Comparison of ENCODE assay signal across 8 cellular contexts in genomic region chr3:157201648-157202278, GRCh38. TPM values are rescaled to one million over a fixed set of nuclear protein-coding genes. Genes with fewer than 3 reads are reported as not detected.
DNase-seq lines count a peak whose midpoint lies in the region; ATAC-seq and TF ChIP-seq lines count a peak whose summit lies in the region.

No MANE protein-coding gene starts in this region.

- no peaks in the 10 kb centered on the region; the same call in 1 of the 2 replicates for H3K4me1 ChIP-seq in MM.1S (ENCODE audit: low read length)

- no peaks in the 10 kb centered on the region for H3K9me2 ChIP-seq in MM.1S (replicated peaks; ENCODE audit: insufficient read depth, low read length)

- H3K4me2 ChIP-seq in MM.1S (ENCODE audit: low read depth, low read length): no peak overlapping the region

- no peak overlapping the region for H2AFZ ChIP-seq in MM.1S (ENCODE audit: low read length)

- ATAC-seq in GM21528 (IDR thresholded peaks at IDR 0.05; ENCODE audit: low FRiP score, unreplicated experiment) (peak; percentile 77), HG03045 (IDR thresholded peaks at IDR 0.05; ENCODE audit: unreplicated experiment) (no peak)

- H4K20me1 ChIP-seq in MM.1S (ENCODE audit: insufficient read depth, low read length): no peaks in the 10 kb centered on the region

- no peaks in the 10 kb centered on the region for H3K79me2 ChIP-seq in MM.1S (ENCODE audit: low read length)

- no peak overlapping the region for H3K9ac ChIP-seq in MM.1S (ENCODE audit: low read length)

- no peaks in the 10 kb centered on the region for H3K9me3 ChIP-seq in MM.1S (replicated peaks; ENCODE audit: insufficient read depth, low read length)

- no peaks in the 10 kb centered on the region for H3K27me3 ChIP-seq in MM.1S (replicated peaks; ENCODE audit: insufficient read depth, low read length)

- TF ChIP-seq CTCF in MM.1S (IDR thresholded peaks at IDR 0.05; ENCODE audit: low read length) (peak; percentile 87), foreskin fibroblast (IDR thresholded peaks at IDR 0.05; ENCODE audit: low read depth, low read length) (peak; percentile 43)

- DNase-seq in G401 (ENCODE audit: low spot score) (peak; percentile 65), MM.1S (peak; percentile 81), SHP77 treated with DMSO at 0.1 percent for 48 hours (lab: John Stamatoyannopoulos, UW) (peak; percentile 18), foreskin fibroblast (peak; percentile 28 to 68), pulmonary artery endothelial cell (ENCODE audit: low read depth, low spot score) (peak; percentile 17), NCI-H187 treated with DMSO at 0.1 percent for 48 hours (lab: John Stamatoyannopoulos, UW) (no peak)

- no peak overlapping the region for H3K27ac ChIP-seq in MM.1S (ENCODE audit: low read length)

- in situ Hi-C loops in G401 (cut with HindIII; ENCODE audit: low sequenced_read_pairs): no loop called here

- H3K4me3 ChIP-seq in MM.1S (ENCODE audit: low read length) (no peak overlapping the region), foreskin fibroblast (ENCODE audit: low read depth in 1 of 2, low read length in 2 of 2) (no peak overlapping the region)

- no peaks in the 10 kb centered on the region for H3F3A ChIP-seq in MM.1S (ENCODE audit: insufficient read depth, low read length)

- no peaks in the 10 kb centered on the region for H3K36me3 ChIP-seq in MM.1S (replicated peaks; ENCODE audit: insufficient read depth, low read length)

RNA-seq across cellular contexts. Expression of gene CCNL1, which starts 41.8 kb away (rescaled TPM):
- 55.3 and 87.5 TPM in 2 replicates for total RNA-seq in G401 (2014; rRNA removed; shearing (Covaris generic))
- total RNA-seq in pulmonary artery endothelial cell: 95.1 and 143 TPM in 2 replicates
